In the genomic region with DNA sequence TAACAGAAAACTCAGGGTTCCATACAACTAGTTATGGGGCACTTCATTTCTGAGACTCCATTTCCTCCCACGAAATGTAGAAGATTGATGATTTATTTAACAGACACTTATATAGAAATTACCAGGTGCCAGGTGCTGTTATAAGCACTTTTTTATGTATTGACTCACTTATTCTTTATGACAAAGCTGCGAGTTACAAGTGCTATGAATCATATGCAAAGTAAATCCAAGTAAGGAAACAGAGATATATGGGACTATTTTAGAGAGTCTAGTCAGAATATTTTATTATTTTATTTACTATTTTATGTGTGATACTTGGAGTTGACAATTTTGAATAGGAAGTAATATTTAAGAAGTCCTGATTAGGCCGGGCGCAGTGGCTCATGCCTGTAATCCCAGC, we compare ENCODE assay signal across 22 cellular contexts.
"Had no signal": no experiment of that assay in that cellular context is flagged by ENCODE, and none has a peak within 500 bp of the region (broad histone marks: within the 10 kb centered on the region; RNA-seq: fewer than 3 reads in every experiment).

No MANE protein-coding gene starts in this region.

- H3K4me3 ChIP-seq: colonic mucosa, esophagus muscularis mucosa, gastrocnemius medialis, heart right ventricle, left lung, lower lobe of right lung had no signal

- H3K4me1 ChIP-seq: colonic mucosa, esophagus muscularis mucosa, gastrocnemius medialis, heart right ventricle, left lung, lower lobe of right lung had no signal

- H3K27me3 ChIP-seq: colonic mucosa, esophagus muscularis mucosa, gastrocnemius medialis, heart right ventricle, left lung had no signal

- H3K27ac ChIP-seq: colonic mucosa, esophagus muscularis mucosa, gastrocnemius medialis, heart right ventricle, left lung, lower lobe of right lung had no signal

- H3K36me3 ChIP-seq: colonic mucosa, esophagus muscularis mucosa, gastrocnemius medialis, heart right ventricle, left lung, lower lobe of right lung had no signal

- H3K9me3 ChIP-seq: colonic mucosa, esophagus muscularis mucosa, gastrocnemius medialis, left lung, lower lobe of right lung had no signal

- ATAC-seq: effector memory CD8-positive, alpha-beta T cell; gastrocnemius medialis; heart right ventricle; left cardiac atrium; left lung; left ventricle myocardium superior; lower lobe of right lung; naive thymus-derived CD4-positive, alpha-beta T cell had no signal

- FAIRE-seq: endometrium, islet of Langerhans, keratinocyte had no signal

- DNase-seq: colonic mucosa; cortex of kidney; effector CD8-positive, alpha-beta T cell; effector memory CD8-positive, alpha-beta T cell; endodermal cell; foreskin melanocyte; gastrocnemius medialis; glutamatergic neuron; head of caudate nucleus; heart right ventricle; hippocampal formation; left cardiac atrium; left lung; left ventricle myocardium superior; lower lobe of right lung; mesendoderm; midbrain; naive thymus-derived CD4-positive, alpha-beta T cell had no signal
